ENCODE assay signal across 9 cellular contexts in genomic region chr17:49259663-49260010, GRCh38. TPM values are rescaled to one million over a fixed set of nuclear protein-coding genes. Genes with fewer than 3 reads are reported as not detected.
DNase-seq lines count a peak whose midpoint lies in the region; ATAC-seq and TF ChIP-seq lines count a peak whose summit lies in the region.
"Had no signal": no experiment of that assay in that cellular context is flagged by ENCODE, and none has a peak within 500 bp of the region (broad histone marks: within the 10 kb centered on the region; RNA-seq: fewer than 3 reads in every experiment).

No MANE protein-coding gene starts in this region.

- H3K36me3 Mint-ChIP-seq in naive B cell: no peaks in the 10 kb centered on the region

- peaks cover 6 to 11% (median 8%) of the 10 kb centered on the region in 3 donors for H3K4me1 Mint-ChIP-seq in naive B cell

- no peaks in the 10 kb centered on the region for H3K9me3 ChIP-seq in Karpas-422 (ENCODE audit: low read length)
- H3K9me3 ChIP-seq in effector memory CD4-positive, alpha-beta T cell (ENCODE audit: control insufficient read depth, low read length): no peaks in the 10 kb centered on the region

- no peak overlapping the region for H3K27ac ChIP-seq in Karpas-422 (ENCODE audit: low read length)
- no peak overlapping the region for H3K27ac ChIP-seq in effector memory CD4-positive, alpha-beta T cell (ENCODE audit: insufficient read depth, low read length, poor library complexity, severe bottlenecking)

- H2AFZ ChIP-seq in Karpas-422 (ENCODE audit: low read length): peak overlapping the region; percentile 92; the same call in 1 of the 2 replicates

- H3K9me3 Mint-ChIP-seq in naive B cell: no peaks in the 10 kb centered on the region

- ATAC-seq in naive B cell (ENCODE audit: low read depth in 2 of 2): no peak
- ATAC-seq in HG03432 (IDR thresholded peaks at IDR 0.05; ENCODE audit: unreplicated experiment): no peak

- H3K4me2 ChIP-seq in Karpas-422 (ENCODE audit: low read depth, low read length, poor library complexity, severe bottlenecking): peak overlapping the region; percentile 59

- peak overlapping the region in 1 of 6 donors; percentile 31 for H3K27ac Mint-ChIP-seq in naive B cell

- no peaks in the 10 kb centered on the region for H3K36me3 ChIP-seq in Karpas-422 (ENCODE audit: insufficient read depth, low read length)
- no peaks in the 10 kb centered on the region for H3K36me3 ChIP-seq in effector memory CD4-positive, alpha-beta T cell (ENCODE audit: control insufficient read depth, insufficient read depth, low read length)

- no peaks in the 10 kb centered on the region for H3K79me2 ChIP-seq in Karpas-422 (ENCODE audit: low read length)

- H3K4me1 ChIP-seq in Karpas-422 (ENCODE audit: low read length): peaks cover 10% of the 10 kb centered on the region
- peaks cover 11% of the 10 kb centered on the region for H3K4me1 ChIP-seq in effector memory CD4-positive, alpha-beta T cell (ENCODE audit: control insufficient read depth, insufficient read depth, low read length, poor library complexity, severe bottlenecking)

- H3K4me3 ChIP-seq in AG10803 (ENCODE audit: low read length): peak overlapping the region; percentile 58
- H3K4me3 ChIP-seq in Karpas-422 (ENCODE audit: low read length): peak overlapping the region; percentile 59; the same call in 1 of the 2 replicates
- peak overlapping the region; percentile 58 for H3K4me3 ChIP-seq in effector memory CD4-positive, alpha-beta T cell (ENCODE audit: insufficient read depth, low read depth, low read length, poor library complexity, severe bottlenecking)

- peaks cover 3% of the 10 kb centered on the region; the same call in 1 of the 2 replicates for H3K27me3 ChIP-seq in Karpas-422 (ENCODE audit: low read length)
- H3K27me3 ChIP-seq in effector memory CD4-positive, alpha-beta T cell (replicated peaks; ENCODE audit: control insufficient read depth, insufficient read depth, low read length, poor library complexity, severe bottlenecking): no peaks in the 10 kb centered on the region

- peaks cover 9 to 35% (median 12%) of the 10 kb centered on the region in 3 donors for H3K27me3 Mint-ChIP-seq in naive B cell

- no peaks in the 10 kb centered on the region for H3K9me2 ChIP-seq in Karpas-422 (replicated peaks; ENCODE audit: insufficient read depth, low read length)

- DNase-seq in AG10803 (ENCODE audit: low read depth) (no peak), Karpas-422 (peak; percentile 38), naive B cell (no peak), NCI-H2081 (lab: John Stamatoyannopoulos, UW) (no peak)
- DNase-seq in effector memory CD4-positive, alpha-beta T cell: no peak
- no peak for DNase-seq in NK-92 treated with Interleukin-12 subunit alpha and Interleukin-12 subunit beta, amount 100 ng/mL, for 24 hours (lab: John Stamatoyannopoulos, UW)
- DNase-seq in effector CD4-positive, alpha-beta T cell: no peak
- DNase-seq: NCI-H226 had no signal

- peak overlapping the region; percentile 45; the same call in 1 of the 2 replicates for H3K9ac ChIP-seq in Karpas-422 (ENCODE audit: low read length)

- no peaks in the 10 kb centered on the region for H4K20me1 ChIP-seq in Karpas-422 (ENCODE audit: insufficient read depth, low read depth, low read length)

- peak overlapping the region; percentile 76 to 94 (median 87) for H3K4me3 Mint-ChIP-seq in naive B cell

- TF ChIP-seq CTCF in AG10803 (conservative IDR thresholded peaks at IDR 0.05; ENCODE audit: low read length): no peak

RNA-seq across cellular contexts. Expression of gene PHOSPHO1, which starts 29.1 kb away (rescaled TPM):
- 2.3 TPM in 1 of 2 replicates, not detected in the other for total RNA-seq in Karpas-422 (2014; rRNA removed; shearing (Covaris generic); ENCODE audit: low replicate concordance)
- under 1 TPM in 4 of 6 donors, not detected in 2; 0.25 to 0.58 (median 0.31) TPM for polyA plus RNA-seq in naive B cell (ENCODE audit: low read depth in 6 of 6)

RNA-seq across cellular contexts. Expression of gene ABI3, which starts 49.1 kb away (rescaled TPM):
- total RNA-seq in Karpas-422 (2014; rRNA removed; shearing (Covaris generic); ENCODE audit: low replicate concordance): 20.2 and 29.9 TPM in 2 replicates
- 10 to 100 TPM in 4 of 6 donors, 1 to 10 TPM in 2; 8.1 to 28.4 (median 18.0) TPM for polyA plus RNA-seq in naive B cell (ENCODE audit: low read depth in 6 of 6)

RNA-seq across cellular contexts. Expression of gene GNGT2, which starts 49.3 kb away (rescaled TPM):
- total RNA-seq in Karpas-422 (2014; rRNA removed; shearing (Covaris generic); ENCODE audit: low replicate concordance): 25.3 and 40.2 TPM in 2 replicates
- 10 to 100 TPM in 3 of 6 donors, 1 to 10 TPM in 3; 4.5 to 16.0 (median 11.3) TPM for polyA plus RNA-seq in naive B cell (ENCODE audit: low read depth in 6 of 6)
